Comparison of ENCODE assay signal across 25 cellular contexts in genomic region chr7:134844200-134844599, GRCh38.
DNase-seq lines count a peak whose midpoint lies in the region; ATAC-seq, FAIRE-seq and TF ChIP-seq lines count a peak whose summit lies in the region.
"Had no signal": no experiment of that assay in that cellular context is flagged by ENCODE, and none has a peak within 500 bp of the region (broad histone marks: within the 10 kb centered on the region; RNA-seq: fewer than 3 reads in every experiment).

No MANE protein-coding gene starts in this region.

- H3K27ac Mint-ChIP-seq in activated T-cell treated with anti-CD3 and anti-CD28 coated beads, Interleukin-2, amount 50 U/mL, for 72 hours = peak overlapping the region; percentile 40
- H3K27ac Mint-ChIP-seq: activated CD8-positive, alpha-beta T cell treated with anti-CD3 and anti-CD28 coated beads, Interleukin-2, amount 10 ng/mL, durations not matched to agents 7 days and 5 days; T-helper 17 cell had no signal

- no peaks in the 10 kb centered on the region for H3K9me3 ChIP-seq in body of pancreas
- H3K9me3 ChIP-seq in tibial artery = no peaks in the 10 kb centered on the region
- H3K9me3 ChIP-seq: BE2C, psoas muscle, SJCRH30, spleen, vagina had no signal

- TF ChIP-seq POLR2A in body of pancreas (IDR thresholded peaks at IDR 0.05) = no peak

- H3K4me3 ChIP-seq in body of pancreas = no peak overlapping the region
- no peak overlapping the region for H3K4me3 ChIP-seq in tibial artery
- H3K4me3 ChIP-seq: psoas muscle, SJCRH30, spleen, vagina had no signal

- no peaks in the 10 kb centered on the region for H3K9me3 Mint-ChIP-seq in activated T-cell treated with anti-CD3 and anti-CD28 coated beads, Interleukin-2, amount 50 U/mL, for 72 hours
- H3K9me3 Mint-ChIP-seq: activated T-cell treated with anti-CD3 and anti-CD28 coated beads, Interleukin-2, amount 50 U/mL, for 4 hours had no signal

- H3K4me1 Mint-ChIP-seq in activated T-cell treated with anti-CD3 and anti-CD28 coated beads, Interleukin-2, amount 50 U/mL, for 72 hours (ENCODE audit: low read depth) = peaks cover 17% of the 10 kb centered on the region
- H3K4me1 Mint-ChIP-seq: T-helper 17 cell had no signal

- no peak for FAIRE-seq in D721Med (lab: Jason Lieb, UNC)
- FAIRE-seq: colon had no signal

- H3K36me3 Mint-ChIP-seq in activated T-cell treated with anti-CD3 and anti-CD28 coated beads, Interleukin-2, amount 50 U/mL, for 72 hours (ENCODE audit: insufficient read depth in 2 of 2) = no peaks in the 10 kb centered on the region

- ATAC-seq in activated T-cell treated with anti-CD3 and anti-CD28 coated beads, Interleukin-2, amount 50 U/mL, for 72 hours (replicated peaks in 1 of 2) = peak in 1 of 2 donors; percentile 41
- ATAC-seq in body of pancreas = peak; percentile 71
- no peak for ATAC-seq in GM21515 (IDR thresholded peaks at IDR 0.05; ENCODE audit: unreplicated experiment)
- ATAC-seq: activated CD8-positive, alpha-beta T cell treated with anti-CD3 and anti-CD28 coated beads, Interleukin-2, amount 10 ng/mL, durations not matched to agents 7 days and 5 days; activated T-cell treated with anti-CD3 and anti-CD28 coated beads, Interleukin-2, amount 50 U/mL, for 4 hours; psoas muscle; T-helper 17 cell had no signal

- H3K4me3 Mint-ChIP-seq in activated T-cell treated with anti-CD3 and anti-CD28 coated beads, Interleukin-2, amount 50 U/mL, for 72 hours = no peak overlapping the region
- H3K4me3 Mint-ChIP-seq: activated CD8-positive, alpha-beta T cell treated with anti-CD3 and anti-CD28 coated beads, Interleukin-2, amount 10 ng/mL, durations not matched to agents 7 days and 5 days; activated T-cell treated with anti-CD3 and anti-CD28 coated beads, Interleukin-2, amount 50 U/mL, for 4 hours; T-helper 17 cell had no signal

- H3K4me1 ChIP-seq in body of pancreas (peaks cover 15% of the 10 kb centered on the region), tibial artery (peaks cover 0 to 100% (median 67%) of the 10 kb centered on the region in 4 donors)
- H3K4me1 ChIP-seq: BE2C, psoas muscle, SJCRH30 had no signal

- no peaks in the 10 kb centered on the region for H3K36me3 ChIP-seq in body of pancreas (replicated peaks in 1 of 2; ENCODE audit: insufficient read depth in 1 of 2, low read depth in 2 of 2)
- peaks cover 22 to 24% (median 24%) of the 10 kb centered on the region in 3 donors for H3K36me3 ChIP-seq in tibial artery
- H3K36me3 ChIP-seq: BE2C, WERI-Rb-1 had no signal

- H3K27me3 ChIP-seq in body of pancreas = no peaks in the 10 kb centered on the region
- H3K27me3 ChIP-seq in tibial artery = no peaks in the 10 kb centered on the region
- H3K27me3 ChIP-seq: SJCRH30, spleen, vagina had no signal

- peak overlapping the region in 1 of 4 donors; percentile 13 for H3K27ac ChIP-seq in body of pancreas
- H3K27ac ChIP-seq in tibial artery = peak overlapping the region; percentile 83 to 89
- H3K27ac ChIP-seq: psoas muscle, SJCRH30, spleen, vagina, WERI-Rb-1 had no signal

- DNase-seq in activated T-cell treated with anti-CD3 and anti-CD28 coated beads, Interleukin-2, amount 50 U/mL, for 72 hours = no peak
- DNase-seq in activated T-cell treated with anti-CD3 and anti-CD28 coated beads for 4 hours (no peak), body of pancreas (no peak), iPS-NIHi7 (ENCODE audit: extremely low spot score) (peak; percentile 19), tibial artery (no peak), D721Med (ENCODE audit: insufficient read length, low spot score) (no peak), HCEC 1CT (no peak)
- DNase-seq: activated CD8-positive, alpha-beta T cell treated with anti-CD3 and anti-CD28 coated beads, Interleukin-2, amount 10 ng/mL, durations not matched to agents 7 days and 5 days; activated naive CD4-positive, alpha-beta T cell treated with anti-CD3 and anti-CD28 coated beads, Interleukin-2, amount 50 U/mL, for 16 hours; activated T-cell treated with anti-CD3 and anti-CD28 coated beads, Interleukin-2, amount 50 U/mL, for 4 hours; BE2C; H7; hippocampal formation; midbrain; NCI-H1417; NCI-H748 treated with DMSO at 0.1 percent for 48 hours; psoas muscle; SJCRH30; spleen; stimulated activated CD4-positive, alpha-beta T cell treated with anti-CD3 and anti-CD28 coated beads, Interleukin-4, amount 100 ng/mL, for 4 hours; T-helper 17 cell; WERI-Rb-1 had no signal

- no peak for TF ChIP-seq CTCF in body of pancreas (IDR thresholded peaks at IDR 0.05)
- TF ChIP-seq CTCF in tibial artery (IDR thresholded peaks at IDR 0.05) = no peak
- no peak for TF ChIP-seq CTCF in D721Med (IDR thresholded peaks at IDR 0.05; ENCODE audit: insufficient read depth, missing control alignments)

- H3K27me3 Mint-ChIP-seq in activated T-cell treated with anti-CD3 and anti-CD28 coated beads, Interleukin-2, amount 50 U/mL, for 72 hours (ENCODE audit: low read depth) = no peaks in the 10 kb centered on the region

- intact Hi-C loops in body of pancreas (cut with DNase I) (no loop called here), tibial artery (cut with DNase I; ENCODE audit: low total_unique reads) (loop anchor here (10.0 kb wide), 1 partner anchor 91 kb away; no protein-coding TSS in a partner anchor)
